9 cellular contexts compared by ENCODE assay signal in the genomic region with DNA sequence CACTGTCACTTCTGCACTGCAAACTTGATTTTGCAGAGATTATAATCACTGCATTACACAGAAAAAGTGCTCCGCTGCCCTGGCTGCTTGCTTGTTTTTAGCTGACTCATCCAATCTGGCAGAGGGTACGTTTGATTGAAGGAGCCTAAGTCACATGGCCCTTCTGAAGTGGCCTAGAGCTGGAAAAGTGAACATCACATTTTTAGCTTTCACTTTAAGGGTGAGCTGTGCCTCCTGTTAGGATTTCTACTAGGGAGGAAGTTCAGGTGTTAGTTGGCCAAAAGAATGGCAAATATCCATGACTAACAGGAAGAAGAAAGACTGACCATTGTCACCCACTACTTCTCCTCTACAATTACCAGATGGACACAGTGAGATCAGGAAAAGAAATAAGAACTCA.
DNase-seq lines count a peak whose midpoint lies in the region; ATAC-seq and TF ChIP-seq lines count a peak whose summit lies in the region.
"Had no signal": no experiment of that assay in that cellular context is flagged by ENCODE, and none has a peak within 500 bp of the region (broad histone marks: within the 10 kb centered on the region; RNA-seq: fewer than 3 reads in every experiment).

No MANE protein-coding gene starts in this region.

- WGBS in mesendoderm (ENCODE audit: extremely low coverage, insufficient coverage, low lambda C conversion rate): no CpG with 5 or more reads among the region's 2 CpGs

- H3K4me1 ChIP-seq in cardiac muscle cell (ENCODE audit: low read depth) (no peaks in the 10 kb centered on the region), right atrium auricular region (peaks cover 0 to 13% of the 10 kb centered on the region in 2 donors), mesendoderm (ENCODE audit: control insufficient read depth, low read depth, low read length) (no peaks in the 10 kb centered on the region)

- no peak overlapping the region for H2AK5ac ChIP-seq in mesendoderm (ENCODE audit: low read length)

- H3K27me3 Mint-ChIP-seq in T-cell (no peaks in the 10 kb centered on the region), endothelial cell (ENCODE audit: unreplicated experiment) (peaks cover 1% of the 10 kb centered on the region)

- H2BK5ac ChIP-seq in mesendoderm (ENCODE audit: low read length): no peak overlapping the region

- CTCF ChIA-PET in T-cell (lab: Charles Lee): no interaction called here

- H3K4me3 Mint-ChIP-seq in T-cell: no peak overlapping the region
- H3K4me3 Mint-ChIP-seq in endothelial cell (ENCODE audit: unreplicated experiment): no peak overlapping the region

- no peaks in the 10 kb centered on the region for H3K36me3 ChIP-seq in cardiac muscle cell
- H3K36me3 ChIP-seq in right atrium auricular region: no peaks in the 10 kb centered on the region
- H3K36me3 ChIP-seq in mesendoderm (ENCODE audit: control insufficient read depth, insufficient read depth, low read length): no peaks in the 10 kb centered on the region

- no peak overlapping the region for H2BK120ac ChIP-seq in mesendoderm (ENCODE audit: low read depth, low read length)

- H3K9me3 ChIP-seq in cardiac muscle cell (ENCODE audit: low read depth) (no peaks in the 10 kb centered on the region), right atrium auricular region (no peaks in the 10 kb centered on the region)

- H3K27me3 ChIP-seq in cardiac muscle cell: no peaks in the 10 kb centered on the region
- H3K27me3 ChIP-seq in right atrium auricular region: no peaks in the 10 kb centered on the region
- no peaks in the 10 kb centered on the region for H3K27me3 ChIP-seq in mesendoderm (ENCODE audit: insufficient read depth, low read length, poor library complexity)

- H3K79me1 ChIP-seq in mesendoderm (ENCODE audit: low read length): no peaks in the 10 kb centered on the region

- H4K5ac ChIP-seq in mesendoderm (ENCODE audit: low read length): no peak overlapping the region

- no peak overlapping the region for H3K27ac Mint-ChIP-seq in T-cell
- H3K27ac Mint-ChIP-seq in endothelial cell (ENCODE audit: unreplicated experiment): no peak overlapping the region

- H3K9me3 Mint-ChIP-seq in T-cell (peaks cover 0 to 8% (median 5%) of the 10 kb centered on the region in 3 donors), endothelial cell (ENCODE audit: unreplicated experiment) (no peaks in the 10 kb centered on the region)

- no peaks in the 10 kb centered on the region for H3K36me3 Mint-ChIP-seq in T-cell
- no peaks in the 10 kb centered on the region for H3K36me3 Mint-ChIP-seq in endothelial cell (ENCODE audit: low read depth, unreplicated experiment)

- no peaks in the 10 kb centered on the region for H3K79me2 ChIP-seq in mesendoderm (ENCODE audit: control insufficient read depth, insufficient read depth, low read length)

- POLR2A ChIA-PET in T-cell (lab: Charles Lee): no interaction called here

- ATAC-seq in HG03565 (IDR thresholded peaks at IDR 0.05; ENCODE audit: unreplicated experiment) (peak; percentile 66), T-cell (replicated peaks in 1 of 4) (no peak)

- TF ChIP-seq CTCF in cardiac muscle cell (IDR thresholded peaks at IDR 0.05; ENCODE audit: low read depth, low read length) (no peak), right atrium auricular region (IDR thresholded peaks at IDR 0.05) (no peak), WI38 (IDR thresholded peaks at IDR 0.05; ENCODE audit: low read depth, low read length) (no peak), endothelial cell (IDR thresholded peaks at IDR 0.05; ENCODE audit: unreplicated experiment) (no peak)

- no peak overlapping the region for H3K4me2 ChIP-seq in mesendoderm (ENCODE audit: low read length)

- no peak overlapping the region for H3K27ac ChIP-seq in cardiac muscle cell
- H3K27ac ChIP-seq in right atrium auricular region: no peak overlapping the region
- H3K27ac ChIP-seq in mesendoderm (ENCODE audit: low read depth, low read length): no peak overlapping the region

- H3K4me1 Mint-ChIP-seq in T-cell (no peaks in the 10 kb centered on the region), endothelial cell (ENCODE audit: unreplicated experiment) (peaks cover 12% of the 10 kb centered on the region)

- DNase-seq in cardiac muscle cell (ENCODE audit: low read depth in 1 of 2, low spot score in 1 of 2) (peak; percentile 37 to 42), right atrium auricular region (ENCODE audit: low spot score) (no peak), mesendoderm (peak; percentile 41), T-cell (no peak), endothelial cell (ENCODE audit: low spot score) (no peak), activated gamma-delta T cell (lab: John Stamatoyannopoulos, UW) (no peak)
- DNase-seq: left cardiac atrium had no signal

- H3K4ac ChIP-seq in mesendoderm (ENCODE audit: low read depth, low read length): no peak overlapping the region

- no peak overlapping the region for H3K18ac ChIP-seq in mesendoderm (ENCODE audit: low read length)

- no peak overlapping the region for H3K4me3 ChIP-seq in cardiac muscle cell
- H3K4me3 ChIP-seq in right atrium auricular region: no peak overlapping the region
- H3K4me3 ChIP-seq in WI38 (ENCODE audit: low read depth, low read length): 0 out of 2 replicates have a peak overlapping the region, but pooled peaks have one; percentile 7
- no peak overlapping the region for H3K4me3 ChIP-seq in mesendoderm (ENCODE audit: low read length)

- H3K23ac ChIP-seq in mesendoderm (ENCODE audit: low read length): no peak overlapping the region

- H2BK15ac ChIP-seq in mesendoderm (replicated peaks; ENCODE audit: low read depth): no peak overlapping the region

- H4K8ac ChIP-seq in mesendoderm (ENCODE audit: low read depth, low read length): peak overlapping the region; percentile 39

- H3K9ac ChIP-seq in mesendoderm (ENCODE audit: low read length): no peak overlapping the region

- H3K56ac ChIP-seq in mesendoderm (ENCODE audit: low read length): no peak overlapping the region

Comparison
In these comparisons a context has a peak if more than half of its experiments do, and no peak if none do; other contexts are left out.
1. DNase-seq: peak in cardiac muscle cell (2 of 2) and mesendoderm (single experiment); none in right atrium auricular region (single experiment), T-cell (0 of 34), endothelial cell (single experiment) and activated gamma-delta T cell (single experiment).